In the genomic region with DNA sequence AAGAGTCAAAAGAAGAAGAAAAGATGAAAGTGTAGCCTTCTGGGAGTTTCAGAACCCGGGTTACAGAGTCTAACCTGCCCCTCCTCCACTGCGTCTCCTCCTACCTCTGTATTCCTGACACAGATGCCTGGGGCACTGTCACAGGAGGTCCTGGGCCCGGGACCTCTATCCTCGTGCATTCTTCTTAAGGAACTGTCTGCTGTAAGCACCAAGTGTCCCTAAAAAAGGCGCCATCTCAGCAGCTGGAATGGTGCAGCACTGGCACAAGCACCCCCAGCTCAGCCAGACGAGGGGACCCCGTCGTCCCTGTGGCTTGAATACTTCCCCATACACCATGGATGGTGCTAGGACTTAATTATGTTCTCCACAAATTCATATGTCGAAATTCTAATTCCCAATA, we compare ENCODE assay signal across 22 cellular contexts. TPM values are rescaled to one million over a fixed set of nuclear protein-coding genes. Genes with fewer than 3 reads are reported as not detected.
DNase-seq lines count a peak whose midpoint lies in the region; ATAC-seq and TF ChIP-seq lines count a peak whose summit lies in the region.
"Had no signal": no experiment of that assay in that cellular context is flagged by ENCODE, and none has a peak within 500 bp of the region (broad histone marks: within the 10 kb centered on the region; RNA-seq: fewer than 3 reads in every experiment).

No MANE protein-coding gene starts in this region.

- H3K27ac ChIP-seq in HEK293 (ENCODE audit: extremely low read depth, low read depth, low read length) (no peak overlapping the region), neural progenitor cell (no peak overlapping the region), vagina (no peak overlapping the region)
- H3K27ac ChIP-seq: A549; BLaER1 treated with 17β-estradiol and CSF1 and Interleukin-3, amounts not matched to agents 10 nM and 100 nM had no signal

- TF ChIP-seq CTCF in HEK293 (tag by site-specific recombination; IDR thresholded peaks at IDR 0.05) (no peak), neural progenitor cell (IDR thresholded peaks at IDR 0.05) (no peak), vagina (IDR thresholded peaks at IDR 0.05) (no peak)

- no peak for ATAC-seq in GM18861 (IDR thresholded peaks at IDR 0.05; ENCODE audit: unreplicated experiment)
- ATAC-seq: A549 had no signal

- H3K79me2 ChIP-seq in neural progenitor cell (ENCODE audit: low read depth): no peaks in the 10 kb centered on the region

- no peak for TF ChIP-seq POLR2A in vagina (IDR thresholded peaks at IDR 0.05)

- H3K9me3 Mint-ChIP-seq in neural progenitor cell: no peaks in the 10 kb centered on the region
- H3K9me3 Mint-ChIP-seq: CD4-positive, alpha-beta T cell; CD8-positive, alpha-beta memory T cell had no signal

- H3K4me3 ChIP-seq in HEK293 (ENCODE audit: low read depth, low read length) (no peak overlapping the region), neural progenitor cell (no peak overlapping the region), vagina (no peak overlapping the region)
- H3K4me3 ChIP-seq: A549; BLaER1 treated with 17β-estradiol and CSF1 and Interleukin-3, amounts not matched to agents 10 nM and 100 nM; HAP-1 had no signal

- CTCF ChIA-PET in HEK293 (lab: Yijun Ruan, JAX): interaction anchor here (0.7 to 1.1 kb wide), 4 partner anchors 11 to 861 kb away, joined by 3 to 5 read pairs (median 3); no protein-coding TSS in a partner anchor

- no peaks in the 10 kb centered on the region for H3K9me3 ChIP-seq in HEK293 (ENCODE audit: control insufficient read depth, insufficient read depth, low read depth, low read length)
- H3K9me3 ChIP-seq in neural progenitor cell (ENCODE audit: low read depth): no peaks in the 10 kb centered on the region
- no peaks in the 10 kb centered on the region for H3K9me3 ChIP-seq in vagina
- H3K9me3 ChIP-seq: A549, BE2C, HAP-1 had no signal

- no peak overlapping the region for H3K4me3 Mint-ChIP-seq in neural progenitor cell
- H3K4me3 Mint-ChIP-seq: CD14-positive monocyte; CD4-positive, alpha-beta T cell; CD8-positive, alpha-beta memory T cell had no signal

- POLR2A ChIA-PET in HEK293 (lab: Yijun Ruan, JAX): no interaction called here

- no peak overlapping the region for H3K27ac Mint-ChIP-seq in neural progenitor cell
- H3K27ac Mint-ChIP-seq: CD14-positive monocyte; CD4-positive, alpha-beta T cell; CD8-positive, alpha-beta memory T cell had no signal

- H3K36me3 Mint-ChIP-seq in neural progenitor cell: no peaks in the 10 kb centered on the region
- H3K36me3 Mint-ChIP-seq: CD14-positive monocyte had no signal

- peak; percentile 6 for DNase-seq in activated effector memory CD4-positive, alpha-beta T cell treated with anti-CD3 and anti-CD28 coated beads, Interleukin-2, amount 50 U/mL, for 16 hours
- DNase-seq in activated effector memory CD4-positive, alpha-beta T cell treated with Interleukin-2 at 50 U/mL for 16 hours: no peak
- no peak for DNase-seq in neural progenitor cell (ENCODE audit: low spot score)
- DNase-seq in vagina (ENCODE audit: extremely low spot score in 2 of 2): peak; percentile 6 to 70
- no peak for DNase-seq in mucosa of gallbladder (ENCODE audit: low spot score)
- DNase-seq: 8988T; ACHN; AML-193; BE2C; CD4-positive, alpha-beta T cell; CD8-positive, alpha-beta memory T cell; DMS 273 treated with DMSO at 0.1 percent for 48 hours; DMS79; EL; GF-D8; GOT3 had no signal

- H3K4me1 Mint-ChIP-seq in neural progenitor cell: no peaks in the 10 kb centered on the region
- H3K4me1 Mint-ChIP-seq: CD14-positive monocyte; CD8-positive, alpha-beta memory T cell had no signal

- no peak overlapping the region for H3K9ac ChIP-seq in neural progenitor cell
- H3K9ac ChIP-seq: BLaER1 treated with 17β-estradiol and CSF1 and Interleukin-3, amounts not matched to agents 10 nM and 100 nM had no signal

- no peak overlapping the region for H3K4me2 ChIP-seq in neural progenitor cell
- H3K4me2 ChIP-seq: A549; BLaER1 treated with 17β-estradiol and CSF1 and Interleukin-3, amounts not matched to agents 10 nM and 100 nM had no signal

- no peaks in the 10 kb centered on the region for H3K27me3 ChIP-seq in neural progenitor cell
- no peaks in the 10 kb centered on the region for H3K27me3 ChIP-seq in vagina
- H3K27me3 ChIP-seq: BE2C; BLaER1 treated with 17β-estradiol and CSF1 and Interleukin-3, amounts not matched to agents 10 nM and 100 nM had no signal

- intact Hi-C loops in vagina (cut with DNase I): no loop called here

- peaks cover 6% of the 10 kb centered on the region for H3F3A ChIP-seq in neural progenitor cell (ENCODE audit: low read depth)

- no peaks in the 10 kb centered on the region for H3K4me1 ChIP-seq in HEK293 (ENCODE audit: control insufficient read depth, insufficient read depth, low read length)
- no peaks in the 10 kb centered on the region for H3K4me1 ChIP-seq in neural progenitor cell
- H3K4me1 ChIP-seq in vagina: no peaks in the 10 kb centered on the region
- H3K4me1 ChIP-seq: A549; BE2C; BLaER1 treated with 17β-estradiol and CSF1 and Interleukin-3, amounts not matched to agents 10 nM and 100 nM had no signal

- H3K27me3 Mint-ChIP-seq in neural progenitor cell (ENCODE audit: insufficient read depth, low read depth): peaks cover 6% of the 10 kb centered on the region

- peak overlapping the region; percentile 57 for H2AFZ ChIP-seq in neural progenitor cell (replicated peaks)

- H3K36me3 ChIP-seq in HEK293 (ENCODE audit: control insufficient read depth in 2 of 2, insufficient read depth in 1 of 2, low read length in 2 of 2) (no peaks in the 10 kb centered on the region), neural progenitor cell (no peaks in the 10 kb centered on the region), vagina (no peaks in the 10 kb centered on the region)
- H3K36me3 ChIP-seq: BE2C; BLaER1 treated with 17β-estradiol and CSF1 and Interleukin-3, amounts not matched to agents 10 nM and 100 nM; HAP-1 had no signal

- H4K20me1 ChIP-seq in neural progenitor cell (ENCODE audit: low read depth): no peaks in the 10 kb centered on the region
- H4K20me1 ChIP-seq: BLaER1 treated with 17β-estradiol and CSF1 and Interleukin-3, amounts not matched to agents 10 nM and 100 nM had no signal

TF ChIP-seq in HEK293, 187 proteins besides CTCF, POLR2A, EP300 and RAD21:
- TF ChIP-seq GLI4 (tag by site-specific recombination; IDR thresholded peaks at IDR 0.05) (no peak), SCRT1 (tag by site-specific recombination; IDR thresholded peaks at IDR 0.05; ENCODE audit: borderline replicate concordance) (no peak), ZBTB6 (tag by site-specific recombination; IDR thresholded peaks at IDR 0.05) (no peak), ZNF600 (tag by site-specific recombination; IDR thresholded peaks at IDR 0.05) (no peak), ZNF677 (tag by site-specific recombination; IDR thresholded peaks at IDR 0.05) (no peak), KLF9 (tag by site-specific recombination; IDR thresholded peaks at IDR 0.05; ENCODE audit: low read depth) (no peak), ZSCAN30 (tag by site-specific recombination; IDR thresholded peaks at IDR 0.05) (no peak), ZBTB20 (tag by site-specific recombination; IDR thresholded peaks at IDR 0.05) (peak; percentile 44; the same call in 1 of the 2 replicates), FEZF1 (tag by site-specific recombination; IDR thresholded peaks at IDR 0.05) (no peak)

RNA-seq across cellular contexts. Expression of gene MVB12B, which starts 35.8 kb away (rescaled TPM):
- total RNA-seq in neural progenitor cell (ENCODE audit: low replicate concordance): 16.1 and 18.4 TPM in 2 replicates
- 16.5 TPM for total RNA-seq in vagina
- total RNA-seq in mucosa of gallbladder: 13.3 TPM

Comparison
In these comparisons a context has a peak if more than half of its experiments do, and no peak if none do; other contexts are left out.
1. DNase-seq: peak in activated effector memory CD4-positive, alpha-beta T cell treated with anti-CD3 and anti-CD28 coated beads, Interleukin-2, amount 50 U/mL, for 16 hours (single experiment) and vagina (2 of 2); none in activated effector memory CD4-positive, alpha-beta T cell treated with Interleukin-2 at 50 U/mL for 16 hours (single experiment), neural progenitor cell (single experiment) and mucosa of gallbladder (single experiment).